9 cellular contexts compared by ENCODE assay signal in genomic region chr3:24829011-24829581, GRCh38.
DNase-seq lines count a peak whose midpoint lies in the region; ATAC-seq and TF ChIP-seq lines count a peak whose summit lies in the region.
"Had no signal": no experiment of that assay in that cellular context is flagged by ENCODE, and none has a peak within 500 bp of the region (broad histone marks: within the 10 kb centered on the region; RNA-seq: fewer than 3 reads in every experiment).

No MANE protein-coding gene starts in this region.

- peaks cover 14% of the 10 kb centered on the region for H3K27me3 Mint-ChIP-seq in Calu3 (ENCODE audit: unreplicated experiment)

- H3K9me3 Mint-ChIP-seq in Calu3 (ENCODE audit: low read depth, unreplicated experiment) = no peaks in the 10 kb centered on the region

- H3K4me1 Mint-ChIP-seq in Calu3 (ENCODE audit: low read depth, unreplicated experiment) = peaks cover 14% of the 10 kb centered on the region

- peak overlapping the region; percentile 71 for H3K4me3 ChIP-seq in coronary artery

- H3K27ac Mint-ChIP-seq in Calu3 (ENCODE audit: unreplicated experiment) = no peak overlapping the region
- H3K27ac Mint-ChIP-seq: activated naive CD8-positive, alpha-beta T cell had no signal

- ATAC-seq in HG02623 (IDR thresholded peaks at IDR 0.05; ENCODE audit: unreplicated experiment) (no peak), HG03097 (IDR thresholded peaks at IDR 0.05; ENCODE audit: low FRiP score, unreplicated experiment) (no peak)

- H3K4me3 Mint-ChIP-seq in Calu3 (ENCODE audit: low read depth, unreplicated experiment) = peak overlapping the region; percentile 88
- H3K4me3 Mint-ChIP-seq: activated naive CD8-positive, alpha-beta T cell had no signal

- peak; percentile 79 for DNase-seq in Calu3
- DNase-seq in NCI-H1092 treated with DMSO at 0.1 percent for 48 hours (lab: John Stamatoyannopoulos, UW) = peak; percentile 38
- no peak for DNase-seq in coronary artery (ENCODE audit: low spot score)
- peak; percentile 58 for DNase-seq in midbrain (lab: John Stamatoyannopoulos, UW)
- no peak for DNase-seq in GM19240 (ENCODE audit: insufficient read length, low spot score)
- no peak for DNase-seq in inferior parietal cortex (ENCODE audit: extremely low spot score)

- H3K36me3 Mint-ChIP-seq in Calu3 (ENCODE audit: insufficient read depth, unreplicated experiment) = peaks cover 16% of the 10 kb centered on the region
- H3K36me3 Mint-ChIP-seq: activated naive CD8-positive, alpha-beta T cell had no signal

- no peak overlapping the region for H3K27ac ChIP-seq in coronary artery

- intact Hi-C loops in Calu3 (cut with micrococcal nuclease; ENCODE audit: unreplicated experiment) = no loop called here

- no TSS peak for BruUV-seq in Calu3 (replicated peaks; lab: Mats Ljungman, UMichigan)

- no peak for TF ChIP-seq CTCF in Calu3 (IDR thresholded peaks at IDR 0.05; ENCODE audit: unreplicated experiment)
- TF ChIP-seq CTCF in coronary artery (IDR thresholded peaks at IDR 0.05) = no peak

- CTCF ChIA-PET in Calu3 (lab: Charles Lee) = no interaction called here

Comparison
In these comparisons a context has a peak if more than half of its experiments do, and no peak if none do; other contexts are left out.
1. DNase-seq: peak in Calu3 (single experiment), NCI-H1092 treated with DMSO at 0.1 percent for 48 hours (single experiment) and midbrain (single experiment); none in coronary artery (single experiment), GM19240 (single experiment) and inferior parietal cortex (single experiment).